In genomic region chr19:54114340-54114826, GRCh38 we compare ENCODE assay signal across 8 cellular contexts. TPM values are rescaled to one million over a fixed set of nuclear protein-coding genes. Genes with fewer than 3 reads are reported as not detected.
DNase-seq lines count a peak whose midpoint lies in the region; ATAC-seq, FAIRE-seq and TF ChIP-seq lines count a peak whose summit lies in the region.

No MANE protein-coding gene starts in this region.

- H2AFZ ChIP-seq in astrocyte (ENCODE audit: low read depth, low read length): no peak overlapping the region

- H3K27ac ChIP-seq in AG04450 (ENCODE audit: low read depth, low read length) (no peak overlapping the region), astrocyte (ENCODE audit: low read depth, low read length) (peak overlapping the region; percentile 88), sigmoid colon (peak overlapping the region; percentile 87 to 89 (median 88))

- H3K27me3 Mint-ChIP-seq in astrocyte (ENCODE audit: low read depth, unreplicated experiment): no peaks in the 10 kb centered on the region

- peak overlapping the region; percentile 97 for H3K4me2 ChIP-seq in astrocyte (ENCODE audit: low read length)

- in situ Hi-C loops in SK-MEL-5 (cut with HindIII; ENCODE audit: low pct_unique_long_range_greater_than_20kb, low sequenced_read_pairs): no loop called here

- H3K4me1 Mint-ChIP-seq in astrocyte (ENCODE audit: low read depth, unreplicated experiment): peaks cover 2% of the 10 kb centered on the region

- TF ChIP-seq POLR2A in sigmoid colon (IDR thresholded peaks at IDR 0.05): no peak

- H3K4me3 ChIP-seq in AG04450 (ENCODE audit: low read depth, low read length) (peak overlapping the region; percentile 73), astrocyte (ENCODE audit: insufficient read depth, low read depth, low read length) (peak overlapping the region; percentile 94), sigmoid colon (peak overlapping the region; percentile 67 to 89 (median 72))

- no peaks in the 10 kb centered on the region for H3K9me3 Mint-ChIP-seq in astrocyte (ENCODE audit: unreplicated experiment)

- H3K36me3 ChIP-seq in astrocyte (ENCODE audit: insufficient read depth, low read length): peaks cover 8% of the 10 kb centered on the region
- H3K36me3 ChIP-seq in sigmoid colon: peaks cover 0 to 41% (median 21%) of the 10 kb centered on the region in 4 donors

- intact Hi-C loops in sigmoid colon (cut with DNase I): loop anchor here (2.0 kb wide), 1 partner anchor 22 kb away; the partner anchor contains the start of gene CNOT3

- peaks cover 12% of the 10 kb centered on the region for H3K36me3 Mint-ChIP-seq in astrocyte (ENCODE audit: low read depth, unreplicated experiment)

- POLR2A ChIA-PET in AG04450 (lab: Yijun Ruan, JAX): interaction anchor here (0.8 to 2.4 kb wide), 6 partner anchors 18 to 334 kb away, joined by 3 to 16 read pairs (median 6); partner anchors contain the start of genes CNOT3, LENG1, LENG8 and MYADM

- no peaks in the 10 kb centered on the region for H3K27me3 ChIP-seq in AG04450 (ENCODE audit: control insufficient read depth, insufficient read depth, low read length)
- H3K27me3 ChIP-seq in astrocyte (ENCODE audit: insufficient read depth, low read length): no peaks in the 10 kb centered on the region
- no peaks in the 10 kb centered on the region for H3K27me3 ChIP-seq in sigmoid colon

- no peak for TF ChIP-seq CTCF in AG04450 (IDR thresholded peaks at IDR 0.05; ENCODE audit: low read depth, low read length)
- TF ChIP-seq CTCF in astrocyte (IDR thresholded peaks at IDR 0.05; ENCODE audit: insufficient read depth, low read depth, low read length): no peak
- TF ChIP-seq CTCF in sigmoid colon (IDR thresholded peaks at IDR 0.05): no peak

- H3K27ac Mint-ChIP-seq in astrocyte (ENCODE audit: unreplicated experiment): peak overlapping the region; percentile 96

- ATAC-seq in GM19395 (IDR thresholded peaks at IDR 0.05; ENCODE audit: unreplicated experiment): peak; percentile 34
- no peak for ATAC-seq in GM18511 (IDR thresholded peaks at IDR 0.05; ENCODE audit: unreplicated experiment)

- 14 to 37% methylated on average over 24 of the region's 24 CpGs for WGBS in sigmoid colon, 2 donors

- H4K20me1 ChIP-seq in astrocyte (ENCODE audit: insufficient read depth, low read length): peaks cover 12% of the 10 kb centered on the region

- peaks cover 47% of the 10 kb centered on the region for H3K79me2 ChIP-seq in astrocyte (ENCODE audit: insufficient read depth, low read length)

- CTCF ChIA-PET in AG04450 (lab: Charles Lee): interaction anchor here (0.6 to 1.1 kb wide), 2 partner anchors 91 to 974 kb away, joined by 3 to 4 read pairs; no protein-coding TSS in a partner anchor

- H3K4me3 Mint-ChIP-seq in astrocyte (ENCODE audit: unreplicated experiment): peak overlapping the region; percentile 95

- H3K4me1 ChIP-seq in astrocyte (ENCODE audit: insufficient read depth, low read length) (peaks cover 11% of the 10 kb centered on the region), sigmoid colon (peaks cover 2 to 29% (median 25%) of the 10 kb centered on the region in 4 donors)

- H3K9me3 ChIP-seq in AG04450 (ENCODE audit: control insufficient read depth, insufficient read depth, low read length) (no peaks in the 10 kb centered on the region), astrocyte (ENCODE audit: insufficient read depth, low read depth, low read length) (no peaks in the 10 kb centered on the region), sigmoid colon (no peaks in the 10 kb centered on the region)

- no peak for TF ChIP-seq EP300 in sigmoid colon (IDR thresholded peaks at IDR 0.05)

- FAIRE-seq in astrocyte (lab: Jason Lieb, UNC): no peak

- DNase-seq in AG04450 (ENCODE audit: low read depth, low spot score) (no peak), SK-MEL-5 (ENCODE audit: low read depth, low spot score) (peak; percentile 56), astrocyte (ENCODE audit: low read depth) (peak; percentile 32), hypothalamus (lab: John Stamatoyannopoulos, UW) (peak in 27 of 51 donors; percentile 3 to 49 (median 28)), sigmoid colon (no peak), SKM-1 treated with dmso at 0.1 percent for 144 hours (lab: John Stamatoyannopoulos, UW; ENCODE audit: unreplicated experiment) (no peak)

- peak overlapping the region; percentile 93 for H3K9ac ChIP-seq in astrocyte (ENCODE audit: low read length)

RNA-seq across cellular contexts. Expression of gene TFPT, which starts 1.1 kb away (rescaled TPM):
- polyA plus RNA-seq in AG04450 (2011; rRNA removed) (12.3 and 15.8 TPM in 2 replicates), sigmoid colon (10 to 100 TPM; 22.2 to 28.6 (median 25.2) TPM)
- polyA minus RNA-seq in AG04450 (2011; rRNA and poly(A)+ RNA removed): 8.1 and 8.5 TPM in 2 replicates
- 33.4 and 39.5 TPM in 2 replicates for total RNA-seq in SK-MEL-5 (2014; rRNA removed; shearing (Covaris generic))
- polyA plus RNA-seq in SK-MEL-5 (2015; cell fraction: cytosol; rRNA removed): 30.4 and 30.8 TPM in 2 replicates
- 3.6 and 8.6 TPM in 2 replicates for polyA plus RNA-seq in SK-MEL-5 (2015; cell fraction: nucleus; rRNA removed)
- total RNA-seq in astrocyte (21.6 and 25.2 TPM in 2 replicates), sigmoid colon (10 to 100 TPM; 18.2 to 24.7 (median 20.4) TPM)

RNA-seq across cellular contexts. Expression of gene PRPF31, which starts 1.2 kb away (rescaled TPM):
- polyA plus RNA-seq in AG04450 (2011; rRNA removed) (28.7 and 35.3 TPM in 2 replicates), sigmoid colon (10 to 100 TPM; 25.0 to 60.9 (median 36.6) TPM)
- 19.3 and 20.4 TPM in 2 replicates for polyA minus RNA-seq in AG04450 (2011; rRNA and poly(A)+ RNA removed)
- total RNA-seq in SK-MEL-5 (2014; rRNA removed; shearing (Covaris generic)): 49.4 and 62.4 TPM in 2 replicates
- polyA plus RNA-seq in SK-MEL-5 (2015; cell fraction: cytosol; rRNA removed): 50.1 and 56.4 TPM in 2 replicates
- polyA plus RNA-seq in SK-MEL-5 (2015; cell fraction: nucleus; rRNA removed): 110 and 111 TPM in 2 replicates
- total RNA-seq in astrocyte (62.3 and 67.2 TPM in 2 replicates), sigmoid colon (10 to 100 TPM; 48.7 to 53.5 (median 51.5) TPM)

RNA-seq across cellular contexts. Expression of gene NDUFA3, which starts 11.7 kb away (rescaled TPM):
- polyA plus RNA-seq in AG04450 (2011; rRNA removed) (35.4 and 54.0 TPM in 2 replicates), sigmoid colon (100 to 1,000 TPM; 151 to 207 (median 184) TPM)
- 152 and 211 TPM in 2 replicates for polyA minus RNA-seq in AG04450 (2011; rRNA and poly(A)+ RNA removed)
- 43.1 and 48.5 TPM in 2 replicates for total RNA-seq in SK-MEL-5 (2014; rRNA removed; shearing (Covaris generic))
- polyA plus RNA-seq in SK-MEL-5 (2015; cell fraction: cytosol; rRNA removed): 46.3 and 68.3 TPM in 2 replicates
- polyA plus RNA-seq in SK-MEL-5 (2015; cell fraction: nucleus; rRNA removed): 28.8 and 63.5 TPM in 2 replicates
- total RNA-seq in astrocyte (98.0 and 99.2 TPM in 2 replicates), sigmoid colon (10 to 100 TPM; 18.8 to 32.4 (median 20.2) TPM)

RNA-seq across cellular contexts. Expression of gene OSCAR, which starts 13.8 kb away (rescaled TPM):
- polyA plus RNA-seq in AG04450 (2011; rRNA removed): 0.22 and 0.29 TPM in 2 replicates
- not detected in 2 replicates for polyA minus RNA-seq in AG04450 (2011; rRNA and poly(A)+ RNA removed)
- total RNA-seq in SK-MEL-5 (2014; rRNA removed; shearing (Covaris generic)): not detected in 2 replicates
- polyA plus RNA-seq in SK-MEL-5 (2015; cell fraction: cytosol; rRNA removed): not detected in 2 replicates
- polyA plus RNA-seq in SK-MEL-5 (2015; cell fraction: nucleus; rRNA removed): not detected in 2 replicates
- total RNA-seq in astrocyte: 0.20 and 0.22 TPM in 2 replicates
- 1 to 10 TPM in 2 of 4 donors, not detected in 2; 3.0 to 3.1 TPM for total RNA-seq in sigmoid colon
- polyA plus RNA-seq in sigmoid colon: 1 to 10 TPM in 1 of 3 donors, under 1 TPM in 1, not detected in 1; 0.93 to 4.2 TPM

RNA-seq across cellular contexts. Expression of gene CNOT3, which starts 23.2 kb away (rescaled TPM):
- polyA plus RNA-seq in AG04450 (2011; rRNA removed) (9.9 and 18.7 TPM in 2 replicates), sigmoid colon (10 to 100 TPM; 15.5 to 32.9 (median 19.8) TPM)
- 21.9 and 26.4 TPM in 2 replicates for polyA minus RNA-seq in AG04450 (2011; rRNA and poly(A)+ RNA removed)
- total RNA-seq in SK-MEL-5 (2014; rRNA removed; shearing (Covaris generic)): 5.4 and 7.7 TPM in 2 replicates
- polyA plus RNA-seq in SK-MEL-5 (2015; cell fraction: cytosol; rRNA removed): 33.3 and 34.2 TPM in 2 replicates
- 24.5 and 40.0 TPM in 2 replicates for polyA plus RNA-seq in SK-MEL-5 (2015; cell fraction: nucleus; rRNA removed)
- total RNA-seq in astrocyte (39.2 and 47.1 TPM in 2 replicates), sigmoid colon (10 to 100 TPM; 11.8 to 31.5 (median 21.2) TPM)

Comparison
In these comparisons a context has a peak if more than half of its experiments do, and no peak if none do; other contexts are left out.
1. DNase-seq: peak in SK-MEL-5 (single experiment), astrocyte (single experiment) and hypothalamus (27 of 51); none in AG04450 (single experiment), sigmoid colon (single experiment) and SKM-1 treated with dmso at 0.1 percent for 144 hours (single experiment).
2. Peak in every context shown above with its lines, with median percentiles within 50 percentile points of each other: H3K4me3 ChIP-seq.